8 cellular contexts compared by ENCODE assay signal in genomic region chrX:111680988-111681779, GRCh38. TPM values are rescaled to one million over a fixed set of nuclear protein-coding genes. Genes with fewer than 3 reads are reported as not detected.
DNase-seq lines count a peak whose midpoint lies in the region; ATAC-seq and TF ChIP-seq lines count a peak whose summit lies in the region.

ALG13 (plus strand) TSS chrX:111681170; CDS start chrX:111681219, 49 bp downstream.

- peak within 1 kb of the TSS; percentile 97 for H3K27ac Mint-ChIP-seq in CD8-positive, alpha-beta T cell
- peak within 1 kb of the TSS; percentile 90 for H3K27ac Mint-ChIP-seq in activated CD4-positive, alpha-beta memory T cell treated with anti-CD3 and anti-CD28 coated beads, Interleukin-2, amount 10 ng/mL, durations not matched to agents 7 days and 5 days

- peaks cover 36% of the 10 kb centered on the region for H3K36me3 Mint-ChIP-seq in CD8-positive, alpha-beta T cell
- peaks cover 26% of the 10 kb centered on the region for H3K36me3 Mint-ChIP-seq in activated CD4-positive, alpha-beta memory T cell treated with anti-CD3 and anti-CD28 coated beads, Interleukin-2, amount 10 ng/mL, durations not matched to agents 7 days and 5 days (ENCODE audit: low read depth)

- H3K27me3 Mint-ChIP-seq in CD8-positive, alpha-beta T cell (ENCODE audit: low read depth), result no peaks in the 10 kb centered on the region
- H3K27me3 Mint-ChIP-seq in activated CD4-positive, alpha-beta memory T cell treated with anti-CD3 and anti-CD28 coated beads, Interleukin-2, amount 10 ng/mL, durations not matched to agents 7 days and 5 days, result no peaks in the 10 kb centered on the region

- peak; percentile 86 for ATAC-seq in CD8-positive, alpha-beta T cell
- ATAC-seq in GM19452 (IDR thresholded peaks at IDR 0.05; ENCODE audit: unreplicated experiment) (peak; percentile 97), right lobe of liver (peak; percentile 97 to 98 (median 98))

- no peaks in the 10 kb centered on the region for H3K9me3 Mint-ChIP-seq in CD8-positive, alpha-beta T cell
- H3K9me3 Mint-ChIP-seq in activated CD4-positive, alpha-beta memory T cell treated with anti-CD3 and anti-CD28 coated beads, Interleukin-2, amount 10 ng/mL, durations not matched to agents 7 days and 5 days, result no peaks in the 10 kb centered on the region

- TF ChIP-seq CTCF in CD8-positive, alpha-beta T cell (IDR thresholded peaks at IDR 0.05), result peak; percentile 49
- TF ChIP-seq CTCF in right lobe of liver (IDR thresholded peaks at IDR 0.05), result peak; percentile 54 to 74 (median 70)

- 7% methylated on average over 51 of the region's 69 CpGs for WGBS in right lobe of liver (ENCODE audit: insufficient coverage, low coverage, low lambda C conversion rate, missing lambda C conversion rate)

- no peaks in the 10 kb centered on the region for H3K9me3 ChIP-seq in CD8-positive, alpha-beta T cell (ENCODE audit: low read length)
- H3K9me3 ChIP-seq in duodenal mucosa (ENCODE audit: control insufficient read depth in 1 of 2, low read length in 2 of 2) (no peaks in the 10 kb centered on the region), right lobe of liver (no peaks in the 10 kb centered on the region)

- H3K9ac ChIP-seq in duodenal mucosa (ENCODE audit: low read depth in 1 of 2, low read length in 2 of 2), result peak within 1 kb of the TSS; percentile 86 to 89

- H3K4me1 ChIP-seq in CD8-positive, alpha-beta T cell (ENCODE audit: insufficient read depth, low read length), result peaks cover 14% of the 10 kb centered on the region
- peaks cover 0 to 12% of the 10 kb centered on the region in 2 donors for H3K4me1 ChIP-seq in duodenal mucosa (ENCODE audit: control insufficient read depth in 1 of 2, insufficient read depth in 2 of 2, low read length in 2 of 2)
- H3K4me1 ChIP-seq in right lobe of liver, result no peaks in the 10 kb centered on the region

- H3K4me1 Mint-ChIP-seq in CD8-positive, alpha-beta T cell (ENCODE audit: low read depth), result peaks cover 29% of the 10 kb centered on the region
- peaks cover 32% of the 10 kb centered on the region for H3K4me1 Mint-ChIP-seq in activated CD4-positive, alpha-beta memory T cell treated with anti-CD3 and anti-CD28 coated beads, Interleukin-2, amount 10 ng/mL, durations not matched to agents 7 days and 5 days

- H3K27me3 ChIP-seq in CD8-positive, alpha-beta T cell (ENCODE audit: insufficient read depth, low read length), result no peaks in the 10 kb centered on the region
- no peaks in the 10 kb centered on the region for H3K27me3 ChIP-seq in duodenal mucosa (ENCODE audit: control insufficient read depth in 1 of 2, insufficient read depth in 2 of 2, low read length in 2 of 2)
- H3K27me3 ChIP-seq in right lobe of liver, result no peaks in the 10 kb centered on the region

- POLR2A ChIA-PET in CD8-positive, alpha-beta T cell (lab: Charles Lee), result interaction anchor here (0.6 to 1.5 kb wide), 6 partner anchors 8 to 1160 kb away, joined by 3 to 8 read pairs (median 4); partner anchors contain the start of genes AMOT and LHFPL1
- POLR2A ChIA-PET in activated CD4-positive, alpha-beta memory T cell treated with anti-CD3 and anti-CD28 coated beads, Interleukin-2, amount 10 ng/mL, durations not matched to agents 7 days and 5 days (lab: Charles Lee), result interaction anchor here (0.7 kb wide), 2 partner anchors 26 to 39 kb away, joined by 3 to 4 read pairs; no protein-coding TSS in a partner anchor

- CTCF ChIA-PET in CD8-positive, alpha-beta T cell (lab: Charles Lee), result interaction anchor here (0.8 kb wide), 1 partner anchor 64 kb away, joined by 3 read pairs; no protein-coding TSS in a partner anchor
- CTCF ChIA-PET in activated CD4-positive, alpha-beta memory T cell treated with anti-CD3 and anti-CD28 coated beads, Interleukin-2, amount 10 ng/mL, durations not matched to agents 7 days and 5 days (lab: Charles Lee), result interaction anchor here (0.9 to 1.1 kb wide), 3 partner anchors 12 to 999 kb away, joined by 3 to 4 read pairs (median 3); partner anchors contain the start of gene LHFPL1

- H3K27ac ChIP-seq in CD8-positive, alpha-beta T cell (ENCODE audit: low read depth, low read length), result peak within 1 kb of the TSS; percentile 99
- H3K27ac ChIP-seq in duodenal mucosa (ENCODE audit: low read depth, low read length), result peak within 1 kb of the TSS; percentile 95
- peak within 1 kb of the TSS; percentile 98 to 99 (median 99) for H3K27ac ChIP-seq in right lobe of liver

- intact Hi-C loops in CD8-positive, alpha-beta T cell (cut with DNase I, micrococcal nuclease), result loop anchor here (5.0 to 10.0 kb wide), 3 partner anchors 64 to 1949 kb away; partner anchors contain the start of genes ACSL4 (in 1 of the 2) and TMEM164 (in 1 of the 2)
- intact Hi-C loops in right lobe of liver (cut with DNase I), result no loop called here

- peak; percentile 81 for TF ChIP-seq POLR2A in right lobe of liver (IDR thresholded peaks at IDR 0.05)

- DNase-seq in CD8-positive, alpha-beta T cell, result peak; percentile 74 to 95 (median 85)
- DNase-seq in HK-2 (ENCODE audit: unreplicated experiment) (peak; percentile 89), NCI-H82 treated with DMSO at 0.1 percent for 48 hours (lab: John Stamatoyannopoulos, UW; ENCODE audit: unreplicated experiment) (peak; percentile 70), right lobe of liver (peak; percentile 89 to 92 (median 91))
- peak; percentile 87 for DNase-seq in activated CD4-positive, alpha-beta memory T cell treated with anti-CD3 and anti-CD28 coated beads, Interleukin-2, amount 10 ng/mL, durations not matched to agents 7 days and 5 days
- peak; percentile 79 to 88 for DNase-seq in stimulated activated CD4-positive, alpha-beta T cell treated with anti-CD3 and anti-CD28 coated beads, Interleukin-4, amount 100 ng/mL, for 4 hours

- H3K36me3 ChIP-seq in CD8-positive, alpha-beta T cell (ENCODE audit: insufficient read depth, low read length), result peaks cover 4% of the 10 kb centered on the region
- H3K36me3 ChIP-seq in duodenal mucosa (ENCODE audit: control insufficient read depth in 1 of 2, insufficient read depth in 2 of 2, low read length in 2 of 2), result peaks cover 9 to 17% of the 10 kb centered on the region in 2 donors
- H3K36me3 ChIP-seq in right lobe of liver, result peaks cover 0 to 5% (median 0%) of the 10 kb centered on the region in 4 donors

- H3K4me3 Mint-ChIP-seq in CD8-positive, alpha-beta T cell, result peak within 1 kb of the TSS; percentile 90
- peak within 1 kb of the TSS; percentile 85 for H3K4me3 Mint-ChIP-seq in activated CD4-positive, alpha-beta memory T cell treated with anti-CD3 and anti-CD28 coated beads, Interleukin-2, amount 10 ng/mL, durations not matched to agents 7 days and 5 days

- H3K4me3 ChIP-seq in CD8-positive, alpha-beta T cell (ENCODE audit: low read depth, low read length), result peak within 1 kb of the TSS; percentile 71
- H3K4me3 ChIP-seq in duodenal mucosa (ENCODE audit: low read depth in 1 of 2, low read length in 2 of 2) (peak within 1 kb of the TSS; percentile 81 to 84), right lobe of liver (peak within 1 kb of the TSS; percentile 60 to 76 (median 71))

RNA-seq across cellular contexts. Expression of gene ALG13, which starts in this region (rescaled TPM):
- 10 to 100 TPM; 95.3 to 98.9 TPM for total RNA-seq in CD8-positive, alpha-beta T cell
- total RNA-seq in activated CD4-positive, alpha-beta memory T cell treated with anti-CD3 and anti-CD28 coated beads, Interleukin-2, amount 10 ng/mL, durations not matched to agents 7 days and 5 days, result 10 to 100 TPM; 36.1 to 39.4 TPM
- total RNA-seq in right lobe of liver, result 10 to 100 TPM; 17.8 to 50.6 (median 25.7) TPM

Comparison
In these comparisons a context has a peak if more than half of its experiments do, and no peak if none do; other contexts are left out.
1. Peak in every context shown above with its lines: DNase-seq, ATAC-seq, H3K4me3 ChIP-seq and H3K27ac ChIP-seq.
2. intact Hi-C loops: an anchor here in CD8-positive, alpha-beta T cell (5.0 to 10.0 kb wide); none called in right lobe of liver.